12 cellular contexts compared by ENCODE assay signal in the genomic region with DNA sequence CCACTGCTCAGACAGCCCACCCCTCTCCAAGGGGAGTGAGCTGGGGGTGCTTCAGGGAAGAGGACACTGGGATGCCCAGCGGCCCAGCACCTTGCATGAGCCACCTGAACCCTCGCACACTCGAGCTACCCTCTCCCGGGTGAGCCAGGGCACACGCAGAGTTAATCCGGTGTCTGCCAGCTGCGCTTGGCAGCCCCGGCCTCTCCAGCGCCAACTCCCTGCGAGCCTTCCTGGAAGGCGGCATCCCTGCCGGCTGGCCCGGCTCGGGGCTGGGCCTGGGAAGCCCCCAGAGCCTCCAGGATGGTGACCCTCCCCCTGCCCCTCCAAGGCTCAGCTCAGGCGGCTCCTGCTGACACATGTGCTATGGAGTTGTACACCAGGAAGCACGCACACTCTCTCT. TPM values are rescaled to one million over a fixed set of nuclear protein-coding genes. Genes with fewer than 3 reads are reported as not detected.
A peak's percentile ranks its signal among the peaks of the same experiment; 100 is the strongest.
DNase-seq lines count a peak whose midpoint lies in the region; TF ChIP-seq lines count a peak whose summit lies in the region.
"Had no signal": no experiment of that assay in that cellular context is flagged by ENCODE, and none has a peak within 500 bp of the region (broad histone marks: within the 10 kb centered on the region; RNA-seq: fewer than 3 reads in every experiment).

No MANE protein-coding gene starts in this region.

- peaks cover 19% of the 10 kb centered on the region for H3K4me1 ChIP-seq in vagina

- intact Hi-C loops in vagina (cut with DNase I), result no loop called here

- H3K27ac ChIP-seq in vagina, result no peak overlapping the region

- H3K9me3 ChIP-seq in vagina, result no peaks in the 10 kb centered on the region

- no peak overlapping the region for H3K4me3 ChIP-seq in fibroblast of the aortic adventitia (ENCODE audit: low read depth, low read length)
- no peak overlapping the region for H3K4me3 ChIP-seq in vagina

- no peak for TF ChIP-seq POLR2A in vagina (IDR thresholded peaks at IDR 0.05)

- peak; percentile 76 for DNase-seq in D341Med (ENCODE audit: low spot score)
- DNase-seq in NCI-H2171 (lab: John Stamatoyannopoulos, UW), result peak; percentile 17
- peak; percentile 17 for DNase-seq in fibroblast of the aortic adventitia (ENCODE audit: low read depth)
- peak in 32 of 56 donors; percentile 8 to 68 (median 30) for DNase-seq in nucleus accumbens (lab: John Stamatoyannopoulos, UW)
- DNase-seq in activated T-cell treated with anti-CD3 and anti-CD28 coated beads for 4 hours, result no peak
- DNase-seq in vagina (ENCODE audit: extremely low spot score in 2 of 2), result no peak
- no peak for DNase-seq in GDM1 (lab: John Stamatoyannopoulos, UW)
- DNase-seq: activated CD8-positive, alpha-beta memory T cell treated with anti-CD3 and anti-CD28 coated beads for 24 hours; activated naive CD4-positive, alpha-beta T cell treated with Interleukin-2 at 50 U/mL for 16 hours; CD4-positive, CD25-positive, alpha-beta regulatory T cell; MM.1S; NCI-H526 treated with DMSO at 0.1 percent for 48 hours had no signal

- no peaks in the 10 kb centered on the region for H3K27me3 ChIP-seq in vagina

- H3K36me3 ChIP-seq in vagina, result no peaks in the 10 kb centered on the region

- TF ChIP-seq CTCF in fibroblast of the aortic adventitia (IDR thresholded peaks at IDR 0.05; ENCODE audit: insufficient read depth, low read length) (no peak), vagina (IDR thresholded peaks at IDR 0.05) (no peak)

RNA-seq across cellular contexts. Expression of gene RAP1GAP, which starts 48.7 kb away (rescaled TPM):
- 0.08 and 0.09 TPM in 2 replicates for total RNA-seq in fibroblast of the aortic adventitia (ENCODE audit: low replicate concordance)
- 1.2 TPM for total RNA-seq in vagina

Comparison
In these comparisons a context has a peak if more than half of its experiments do, and no peak if none do; other contexts are left out.
1. DNase-seq: peak in D341Med (single experiment), NCI-H2171 (single experiment), fibroblast of the aortic adventitia (single experiment) and nucleus accumbens (32 of 56); none in activated T-cell treated with anti-CD3 and anti-CD28 coated beads for 4 hours (single experiment), vagina (0 of 2) and GDM1 (single experiment).